In the genomic region with DNA sequence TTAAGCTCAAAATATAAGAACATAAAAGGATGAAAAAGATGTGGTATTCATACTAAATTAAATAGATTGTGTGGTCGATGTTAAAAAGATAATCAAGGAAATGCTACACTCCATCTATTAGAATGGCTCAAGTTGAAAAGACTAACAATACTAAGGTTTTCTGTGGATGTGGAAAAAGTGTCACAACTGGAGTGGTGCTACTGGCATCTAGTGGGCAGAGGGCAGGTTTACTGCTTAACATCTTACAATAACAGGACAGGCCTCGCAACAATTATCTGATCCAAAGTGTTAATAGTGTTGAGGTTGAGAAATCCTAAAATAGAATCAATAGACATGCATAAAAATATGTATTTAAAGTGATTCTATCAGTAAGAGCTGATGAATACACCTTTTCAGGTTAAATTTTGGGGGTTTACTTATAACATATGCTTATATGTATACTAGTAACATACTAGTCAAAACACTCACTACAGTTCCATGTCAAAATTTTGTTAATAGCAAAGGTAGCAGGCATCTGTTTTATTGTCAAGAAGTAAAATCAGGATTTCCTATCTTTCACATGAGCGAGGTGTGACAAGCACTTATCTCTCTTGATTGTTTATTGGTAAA, we compare ENCODE assay signal across 8 cellular contexts.
A peak's percentile ranks its signal among the peaks of the same experiment; 100 is the strongest.
DNase-seq lines count a peak whose midpoint lies in the region; ATAC-seq and TF ChIP-seq lines count a peak whose summit lies in the region.

No MANE protein-coding gene starts in this region.

- no peaks in the 10 kb centered on the region for H3K36me3 Mint-ChIP-seq in WTC11

- H3K36me3 ChIP-seq in stomach = no peaks in the 10 kb centered on the region

- H3K27ac ChIP-seq in stomach = no peak overlapping the region

- no peak overlapping the region for H3K4me3 ChIP-seq in stomach

- no peaks in the 10 kb centered on the region for H3K27me3 ChIP-seq in stomach

- H3K27ac Mint-ChIP-seq in WTC11 = no peak overlapping the region

- no peak overlapping the region for H3K4me3 Mint-ChIP-seq in WTC11

- intact Hi-C loops in stomach (cut with DNase I; ENCODE audit: low total_unique reads) = no loop called here

- CTCF ChIA-PET in WTC11 (lab: Charles Lee) = no interaction called here

- POLR2A ChIA-PET in WTC11 (lab: Charles Lee) = no interaction called here

- no peak for TF ChIP-seq EP300 in stomach (IDR thresholded peaks at IDR 0.05)

- ATAC-seq in WTC11 = peak; percentile 65; the same call in 1 of the 2 replicates
- no peak for ATAC-seq in GM21529 (IDR thresholded peaks at IDR 0.05; ENCODE audit: unreplicated experiment)
- ATAC-seq in HG03039 (IDR thresholded peaks at IDR 0.05; ENCODE audit: unreplicated experiment) = no peak

- H3K27me3 Mint-ChIP-seq in WTC11 (ENCODE audit: low read depth) = no peaks in the 10 kb centered on the region

- TF ChIP-seq CTCF in WTC11 (IDR thresholded peaks at IDR 0.05) (no peak), stomach (IDR thresholded peaks at IDR 0.05) (no peak)

- 79 to 85% (median 80%) methylated on average over 3 of the region's 3 CpGs for WGBS in stomach, 5 donors

- no peaks in the 10 kb centered on the region for H3K9me3 Mint-ChIP-seq in WTC11

- no peak for TF ChIP-seq POLR2A in stomach (IDR thresholded peaks at IDR 0.05)

- H3K4me1 Mint-ChIP-seq in WTC11 = no peaks in the 10 kb centered on the region

- no peaks in the 10 kb centered on the region for H3K4me1 ChIP-seq in stomach

- peak; percentile 74 for DNase-seq in ELR (ENCODE audit: low read depth)
- DNase-seq in Kasumi-1 (lab: John Stamatoyannopoulos, UW) = peak; percentile 66 to 84
- no peak for DNase-seq in WTC11 (ENCODE audit: low spot score)
- peak; percentile 71 to 75 for DNase-seq in lung microvascular endothelial cell (ENCODE audit: low read depth in 2 of 2)
- DNase-seq in stomach = no peak
- DNase-seq in NK-92 treated with Interleukin-12 subunit alpha and Interleukin-12 subunit beta, amount 100 ng/mL, for 24 hours (lab: John Stamatoyannopoulos, UW) = no peak

- no peaks in the 10 kb centered on the region for H3K9me3 ChIP-seq in stomach

TF ChIP-seq in WTC11, 78 proteins besides CTCF, POLR2A, EP300 and RAD21 (continues in another document):
- TF ChIP-seq ZNF317 (CRISPR knock-in tag; IDR thresholded peaks at IDR 0.05; ENCODE audit: borderline replicate concordance, low read depth) = no peak
- TF ChIP-seq, protein P1, sequence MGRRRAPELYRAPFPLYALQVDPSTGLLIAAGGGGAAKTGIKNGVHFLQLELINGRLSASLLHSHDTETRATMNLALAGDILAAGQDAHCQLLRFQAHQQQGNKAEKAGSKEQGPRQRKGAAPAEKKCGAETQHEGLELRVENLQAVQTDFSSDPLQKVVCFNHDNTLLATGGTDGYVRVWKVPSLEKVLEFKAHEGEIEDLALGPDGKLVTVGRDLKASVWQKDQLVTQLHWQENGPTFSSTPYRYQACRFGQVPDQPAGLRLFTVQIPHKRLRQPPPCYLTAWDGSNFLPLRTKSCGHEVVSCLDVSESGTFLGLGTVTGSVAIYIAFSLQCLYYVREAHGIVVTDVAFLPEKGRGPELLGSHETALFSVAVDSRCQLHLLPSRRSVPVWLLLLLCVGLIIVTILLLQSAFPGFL (CRISPR knock-in tag; IDR thresholded peaks at IDR 0.05; ENCODE audit: borderline replicate concordance) = no peak
- no peak for TF ChIP-seq EMX1 (CRISPR knock-in tag; IDR thresholded peaks at IDR 0.05)
- TF ChIP-seq SOX15 (CRISPR knock-in tag; IDR thresholded peaks at IDR 0.05) = no peak
- no peak for TF ChIP-seq GRHL2 (CRISPR knock-in tag; IDR thresholded peaks at IDR 0.05; ENCODE audit: insufficient replicate concordance, severe bottlenecking)
- no peak for TF ChIP-seq TEAD1 (CRISPR knock-in tag; IDR thresholded peaks at IDR 0.05)
- TF ChIP-seq TCF7 (CRISPR knock-in tag; IDR thresholded peaks at IDR 0.05; ENCODE audit: low read depth) = no peak
- TF ChIP-seq, protein P2, sequence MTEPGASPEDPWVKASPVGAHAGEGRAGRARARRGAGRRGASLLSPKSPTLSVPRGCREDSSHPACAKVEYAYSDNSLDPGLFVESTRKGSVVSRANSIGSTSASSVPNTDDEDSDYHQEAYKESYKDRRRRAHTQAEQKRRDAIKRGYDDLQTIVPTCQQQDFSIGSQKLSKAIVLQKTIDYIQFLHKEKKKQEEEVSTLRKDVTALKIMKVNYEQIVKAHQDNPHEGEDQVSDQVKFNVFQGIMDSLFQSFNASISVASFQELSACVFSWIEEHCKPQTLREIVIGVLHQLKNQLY (CRISPR knock-in tag; IDR thresholded peaks at IDR 0.05) = no peak
- TF ChIP-seq NFATC4 (CRISPR knock-in tag; IDR thresholded peaks at IDR 0.05) = no peak
- TF ChIP-seq, protein P3, sequence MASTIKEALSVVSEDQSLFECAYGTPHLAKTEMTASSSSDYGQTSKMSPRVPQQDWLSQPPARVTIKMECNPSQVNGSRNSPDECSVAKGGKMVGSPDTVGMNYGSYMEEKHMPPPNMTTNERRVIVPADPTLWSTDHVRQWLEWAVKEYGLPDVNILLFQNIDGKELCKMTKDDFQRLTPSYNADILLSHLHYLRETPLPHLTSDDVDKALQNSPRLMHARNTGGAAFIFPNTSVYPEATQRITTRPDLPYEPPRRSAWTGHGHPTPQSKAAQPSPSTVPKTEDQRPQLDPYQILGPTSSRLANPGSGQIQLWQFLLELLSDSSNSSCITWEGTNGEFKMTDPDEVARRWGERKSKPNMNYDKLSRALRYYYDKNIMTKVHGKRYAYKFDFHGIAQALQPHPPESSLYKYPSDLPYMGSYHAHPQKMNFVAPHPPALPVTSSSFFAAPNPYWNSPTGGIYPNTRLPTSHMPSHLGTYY (CRISPR knock-in tag; IDR thresholded peaks at IDR 0.05) = no peak
- no peak for TF ChIP-seq SMAD4 (CRISPR knock-in tag; IDR thresholded peaks at IDR 0.05)
- TF ChIP-seq, protein P4, sequence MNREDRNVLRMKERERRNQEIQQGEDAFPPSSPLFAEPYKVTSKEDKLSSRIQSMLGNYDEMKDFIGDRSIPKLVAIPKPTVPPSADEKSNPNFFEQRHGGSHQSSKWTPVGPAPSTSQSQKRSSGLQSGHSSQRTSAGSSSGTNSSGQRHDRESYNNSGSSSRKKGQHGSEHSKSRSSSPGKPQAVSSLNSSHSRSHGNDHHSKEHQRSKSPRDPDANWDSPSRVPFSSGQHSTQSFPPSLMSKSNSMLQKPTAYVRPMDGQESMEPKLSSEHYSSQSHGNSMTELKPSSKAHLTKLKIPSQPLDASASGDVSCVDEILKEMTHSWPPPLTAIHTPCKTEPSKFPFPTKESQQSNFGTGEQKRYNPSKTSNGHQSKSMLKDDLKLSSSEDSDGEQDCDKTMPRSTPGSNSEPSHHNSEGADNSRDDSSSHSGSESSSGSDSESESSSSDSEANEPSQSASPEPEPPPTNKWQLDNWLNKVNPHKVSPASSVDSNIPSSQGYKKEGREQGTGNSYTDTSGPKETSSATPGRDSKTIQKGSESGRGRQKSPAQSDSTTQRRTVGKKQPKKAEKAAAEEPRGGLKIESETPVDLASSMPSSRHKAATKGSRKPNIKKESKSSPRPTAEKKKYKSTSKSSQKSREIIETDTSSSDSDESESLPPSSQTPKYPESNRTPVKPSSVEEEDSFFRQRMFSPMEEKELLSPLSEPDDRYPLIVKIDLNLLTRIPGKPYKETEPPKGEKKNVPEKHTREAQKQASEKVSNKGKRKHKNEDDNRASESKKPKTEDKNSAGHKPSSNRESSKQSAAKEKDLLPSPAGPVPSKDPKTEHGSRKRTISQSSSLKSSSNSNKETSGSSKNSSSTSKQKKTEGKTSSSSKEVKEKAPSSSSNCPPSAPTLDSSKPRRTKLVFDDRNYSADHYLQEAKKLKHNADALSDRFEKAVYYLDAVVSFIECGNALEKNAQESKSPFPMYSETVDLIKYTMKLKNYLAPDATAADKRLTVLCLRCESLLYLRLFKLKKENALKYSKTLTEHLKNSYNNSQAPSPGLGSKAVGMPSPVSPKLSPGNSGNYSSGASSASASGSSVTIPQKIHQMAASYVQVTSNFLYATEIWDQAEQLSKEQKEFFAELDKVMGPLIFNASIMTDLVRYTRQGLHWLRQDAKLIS (CRISPR knock-in tag; IDR thresholded peaks at IDR 0.05; ENCODE audit: borderline replicate concordance) = no peak
- no peak for TF ChIP-seq PRRX2 (CRISPR knock-in tag; IDR thresholded peaks at IDR 0.05)
- TF ChIP-seq ZNF396 (CRISPR knock-in tag; IDR thresholded peaks at IDR 0.05; ENCODE audit: borderline replicate concordance) = no peak
- no peak for TF ChIP-seq RELA (CRISPR knock-in tag; IDR thresholded peaks at IDR 0.05; ENCODE audit: borderline replicate concordance)
- no peak for TF ChIP-seq NR2C2 (CRISPR knock-in tag; IDR thresholded peaks at IDR 0.05)
- TF ChIP-seq, protein P5, sequence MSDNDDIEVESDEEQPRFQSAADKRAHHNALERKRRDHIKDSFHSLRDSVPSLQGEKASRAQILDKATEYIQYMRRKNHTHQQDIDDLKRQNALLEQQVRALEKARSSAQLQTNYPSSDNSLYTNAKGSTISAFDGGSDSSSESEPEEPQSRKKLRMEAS (CRISPR knock-in tag; IDR thresholded peaks at IDR 0.05) = no peak
- TF ChIP-seq ATF1 (CRISPR knock-in tag; IDR thresholded peaks at IDR 0.05) = no peak

Comparison
In these comparisons a context has a peak if more than half of its experiments do, and no peak if none do; other contexts are left out.
1. DNase-seq: peak in ELR (single experiment), Kasumi-1 (2 of 2) and lung microvascular endothelial cell (2 of 2); none in WTC11 (single experiment), stomach (single experiment) and NK-92 treated with Interleukin-12 subunit alpha and Interleukin-12 subunit beta, amount 100 ng/mL, for 24 hours (single experiment).